In the genomic region with DNA sequence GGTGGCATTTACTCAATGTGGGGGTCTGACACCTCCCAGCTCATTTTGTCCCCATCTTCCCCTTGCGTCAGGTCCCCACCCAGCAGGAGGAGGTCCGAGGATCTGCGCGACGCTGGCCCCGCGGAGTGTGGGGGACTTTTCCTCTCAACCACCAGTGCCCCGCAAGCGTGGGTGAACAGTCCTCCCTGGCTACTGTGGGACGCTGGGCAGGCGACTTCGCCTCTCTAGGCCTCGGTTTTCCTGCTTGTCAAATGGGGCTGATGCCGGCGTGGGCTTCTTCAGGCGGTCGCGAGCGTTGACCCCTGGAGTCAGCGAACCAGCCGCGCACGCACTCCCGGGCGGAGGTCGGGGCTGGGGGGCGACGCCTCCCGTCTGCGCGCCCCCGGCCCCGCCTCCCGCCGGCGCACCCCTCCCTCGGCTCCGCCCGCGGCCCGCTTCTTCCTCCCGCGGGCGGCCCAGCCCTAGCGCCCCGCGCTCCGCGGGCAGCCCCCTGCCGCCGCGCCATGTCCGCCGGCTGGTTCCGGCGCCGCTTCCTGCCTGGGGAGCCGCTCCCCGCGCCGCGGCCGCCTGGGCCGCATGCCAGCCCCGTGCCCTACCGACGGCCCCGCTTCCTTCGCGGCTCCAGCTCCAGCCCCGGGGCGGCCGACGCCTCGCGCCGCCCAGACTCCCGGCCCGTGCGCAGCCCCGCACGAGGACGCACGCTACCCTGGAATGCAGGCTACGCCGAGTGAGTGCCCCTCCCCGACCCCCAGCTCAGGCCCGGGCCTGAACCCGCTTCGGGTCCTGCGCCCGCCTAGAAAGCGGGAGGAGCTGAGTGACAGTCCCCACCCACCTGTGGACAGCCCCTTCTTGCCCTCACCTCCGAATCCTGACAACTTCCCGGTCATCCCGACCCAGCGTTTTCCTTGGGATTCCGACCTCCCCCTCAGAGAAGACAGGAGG, we compare ENCODE assay signal across 8 cellular contexts. TPM values are rescaled to one million over a fixed set of nuclear protein-coding genes. Genes with fewer than 3 reads are reported as not detected.
DNase-seq lines count a peak whose midpoint lies in the region; ATAC-seq, FAIRE-seq and TF ChIP-seq lines count a peak whose summit lies in the region.

A gene with protein sequence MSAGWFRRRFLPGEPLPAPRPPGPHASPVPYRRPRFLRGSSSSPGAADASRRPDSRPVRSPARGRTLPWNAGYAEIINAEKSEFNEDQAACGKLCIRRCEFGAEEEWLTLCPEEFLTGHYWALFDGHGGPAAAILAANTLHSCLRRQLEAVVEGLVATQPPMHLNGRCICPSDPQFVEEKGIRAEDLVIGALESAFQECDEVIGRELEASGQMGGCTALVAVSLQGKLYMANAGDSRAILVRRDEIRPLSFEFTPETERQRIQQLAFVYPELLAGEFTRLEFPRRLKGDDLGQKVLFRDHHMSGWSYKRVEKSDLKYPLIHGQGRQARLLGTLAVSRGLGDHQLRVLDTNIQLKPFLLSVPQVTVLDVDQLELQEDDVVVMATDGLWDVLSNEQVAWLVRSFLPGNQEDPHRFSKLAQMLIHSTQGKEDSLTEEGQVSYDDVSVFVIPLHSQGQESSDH (plus strand): TSS at position 438 of the 942 bp plus-strand sequence. CDS start 66 bp downstream, at position 504.

- peak; percentile 55 for ATAC-seq in Right ventricle myocardium inferior
- peak; percentile 42 to 67 (median 56) for ATAC-seq in pancreas

- H3K36me3 ChIP-seq in A673 (ENCODE audit: insufficient read depth, low read length, poor library complexity, severe bottlenecking) = no peaks in the 10 kb centered on the region
- no peaks in the 10 kb centered on the region for H3K36me3 ChIP-seq in pancreas

- peak; percentile 21 for DNase-seq in A673 (ENCODE audit: low spot score)
- peak; percentile 51 for DNase-seq in RKO (ENCODE audit: low spot score)
- peak; percentile 78 for DNase-seq in Right ventricle myocardium inferior (ENCODE audit: missing footprints)
- peak in 5 of 6 donors; percentile 34 to 80 (median 47) for DNase-seq in pancreas
- no peak for DNase-seq in GOT3 (lab: John Stamatoyannopoulos, UW)
- no peak for DNase-seq in putamen (ENCODE audit: low spot score)

- H3K4me3 Mint-ChIP-seq in activated naive CD8-positive, alpha-beta T cell = peak within 1 kb of the TSS; percentile 90

- TF ChIP-seq CTCF in A673 (conservative IDR thresholded peaks at IDR 0.05; ENCODE audit: low read depth, low read length) (no peak), pancreas (IDR thresholded peaks at IDR 0.05) (no peak)

- H3K4me1 ChIP-seq in A673 (ENCODE audit: insufficient read depth, low read length, poor library complexity, severe bottlenecking) = peaks cover 4% of the 10 kb centered on the region
- peaks cover 0 to 3% (median 0%) of the 10 kb centered on the region in 3 donors for H3K4me1 ChIP-seq in pancreas

- FAIRE-seq in pancreas (lab: Jason Lieb, UNC) = no peak

- POLR2A ChIA-PET in A673 (lab: Charles Lee; ENCODE audit: low non-redundant PET) = interaction anchor here (0.5 kb wide), 1 partner anchor 28 kb away, joined by 6 read pairs; no protein-coding TSS in a partner anchor

- TF ChIP-seq POLR2A in GM19099 (IDR thresholded peaks at IDR 0.05; ENCODE audit: extremely low read depth, insufficient read length, low read depth) = peak; percentile 2

- H3K27me3 ChIP-seq in A673 (replicated peaks; ENCODE audit: insufficient read depth, low read depth, low read length, poor library complexity) = no peaks in the 10 kb centered on the region
- H3K27me3 ChIP-seq in pancreas = no peaks in the 10 kb centered on the region

- peak within 1 kb of the TSS; percentile 89 for H3K27ac Mint-ChIP-seq in activated naive CD8-positive, alpha-beta T cell

- H3K27ac ChIP-seq in A673 (ENCODE audit: low read depth, low read length, poor library complexity, severe bottlenecking) = no peak within 1 kb of the TSS
- H3K27ac ChIP-seq in pancreas = peak within 1 kb of the TSS in 3 of 4 donors; percentile 46 to 73 (median 60)

- peaks cover 5% of the 10 kb centered on the region for H3K36me3 Mint-ChIP-seq in activated naive CD8-positive, alpha-beta T cell

- H3K4me1 Mint-ChIP-seq in activated naive CD8-positive, alpha-beta T cell (ENCODE audit: low read depth) = peaks cover 82% of the 10 kb centered on the region

- H3K9me3 Mint-ChIP-seq in activated naive CD8-positive, alpha-beta T cell (ENCODE audit: low read depth) = no peaks in the 10 kb centered on the region

- intact Hi-C loops in A673 (cut with micrococcal nuclease; ENCODE audit: unreplicated experiment) = no loop called here
- intact Hi-C loops in Right ventricle myocardium inferior (cut with DNase I) = no loop called here
- intact Hi-C loops in pancreas (cut with DNase I) = no loop called here

- no TSS peak for BruUV-seq in A673 (replicated peaks; lab: Mats Ljungman, UMichigan)

- H3K4me3 ChIP-seq in A673 (ENCODE audit: low read depth, low read length, poor library complexity, severe bottlenecking) (peak within 1 kb of the TSS; percentile 39), pancreas (peak within 1 kb of the TSS; percentile 40 to 59 (median 46))

- 4 to 5% methylated on average over 77 to 98 of the region's 98 CpGs for WGBS in pancreas, 2 donors

- CTCF ChIA-PET in A673 (lab: Charles Lee) = no interaction called here

- no peaks in the 10 kb centered on the region for H3K27me3 Mint-ChIP-seq in activated naive CD8-positive, alpha-beta T cell

- H3K9me3 ChIP-seq in A673 (ENCODE audit: low read depth, low read length, poor library complexity, severe bottlenecking) (no peaks in the 10 kb centered on the region), pancreas (no peaks in the 10 kb centered on the region)

RNA-seq across cellular contexts. Expression of the gene that starts here (rescaled TPM):
- total RNA-seq in A673 (2021) (3.6 and 5.8 TPM in 2 replicates), Right ventricle myocardium inferior (8.7 TPM), pancreas (10 to 100 TPM in 1 of 6 donors, 1 to 10 TPM in 5; 4.0 to 15.2 (median 6.7) TPM)
- polyA plus RNA-seq in pancreas = 10 to 100 TPM in 1 of 2 donors, 1 to 10 TPM in 1; 9.2 to 11.8 TPM

Comparison
In these comparisons a context has a peak if more than half of its experiments do, and no peak if none do; other contexts are left out.
1. DNase-seq: peak in A673 (single experiment), RKO (single experiment), Right ventricle myocardium inferior (single experiment) and pancreas (5 of 6); none in GOT3 (single experiment) and putamen (single experiment).